ENCODE assay signal across 8 cellular contexts in genomic region chr6:28865551-28866341, GRCh38. TPM values are rescaled to one million over a fixed set of nuclear protein-coding genes. Genes with fewer than 3 reads are reported as not detected.
A peak's percentile ranks its signal among the peaks of the same experiment; 100 is the strongest.
DNase-seq lines count a peak whose midpoint lies in the region; ATAC-seq and TF ChIP-seq lines count a peak whose summit lies in the region.
"Not testable (repeated sequence)": the region's sequence is repeated elsewhere in the genome, so short reads cannot be mapped to it uniquely, and the experiment has no call there.

No MANE protein-coding gene starts in this region.

- peak overlapping the region; percentile 70 for H3K4me2 ChIP-seq in Karpas-422 (ENCODE audit: low read depth, low read length, poor library complexity, severe bottlenecking)
- peak overlapping the region; percentile 86 for H3K4me2 ChIP-seq in mammary epithelial cell (ENCODE audit: insufficient read depth, low read depth, low read length)

- in situ Hi-C loops in mammary epithelial cell (cut with MboI; ENCODE audit: low sequenced_read_pairs in 2 of 2) = not testable (repeated sequence)

- H3K9me3 ChIP-seq in Karpas-422 (ENCODE audit: low read length); mammary epithelial cell (replicated peaks; ENCODE audit: insufficient read depth, low read length); iPS-18c (ENCODE audit: control insufficient read depth, insufficient read depth, low read length); psoas muscle: not testable (repeated sequence)
- peaks cover 0 to 19% (median 0%) of the 10 kb centered on the region in 4 donors for H3K9me3 ChIP-seq in tibial nerve

- not testable (repeated sequence) for H3K36me3 ChIP-seq in Karpas-422 (ENCODE audit: insufficient read depth, low read length); mammary epithelial cell (ENCODE audit: insufficient read depth, low read length); psoas muscle (ENCODE audit: insufficient read depth in 1 of 2, low read depth in 1 of 2); tibial nerve

- peak overlapping the region; percentile 71; the same call in 1 of the 2 replicates for H3K4me3 ChIP-seq in Karpas-422 (ENCODE audit: low read length)
- H3K4me3 ChIP-seq in mammary epithelial cell (replicated peaks in 1 of 3; ENCODE audit: insufficient read depth in 1 of 3, low read depth in 2 of 3, low read length in 3 of 3) = peak overlapping the region in 2 of 3 experiments; percentile 54 to 56
- H3K4me3 ChIP-seq in iPS-18c (ENCODE audit: insufficient read depth, low read depth, low read length) = peak overlapping the region; percentile 60; the same call in 1 of the 2 replicates
- peak overlapping the region; percentile 74 for H3K4me3 ChIP-seq in psoas muscle
- peak overlapping the region; percentile 59 to 87 (median 74) for H3K4me3 ChIP-seq in tibial nerve

- H3K4me1 Mint-ChIP-seq in activated CD4-positive, alpha-beta T cell treated with anti-CD3 and anti-CD28 coated beads, Interleukin-2, amount 10 ng/mL, durations not matched to agents 7 days and 5 days = peaks cover 48% of the 10 kb centered on the region

- intact Hi-C loops in mammary epithelial cell (cut with micrococcal nuclease); psoas muscle (cut with DNase I): not testable (repeated sequence)

- POLR2A ChIA-PET in activated CD4-positive, alpha-beta T cell treated with anti-CD3 and anti-CD28 coated beads, Interleukin-2, amount 10 ng/mL, durations not matched to agents 7 days and 5 days (lab: Charles Lee) = interaction anchor here (0.6 to 1.2 kb wide), 6 partner anchors 19 to 1027 kb away, joined by 3 to 5 read pairs (median 4); a partner anchor contains a TSS

- H3K4me1 ChIP-seq in Karpas-422 (ENCODE audit: low read length) (peaks cover 18% of the 10 kb centered on the region), mammary epithelial cell (ENCODE audit: insufficient read depth, low read length) (peaks cover 12% of the 10 kb centered on the region), tibial nerve (peaks cover 0 to 18% (median 10%) of the 10 kb centered on the region in 4 donors)
- H3K4me1 ChIP-seq in psoas muscle = not testable (repeated sequence)

- ATAC-seq in psoas muscle = not testable (repeated sequence)

- not testable (repeated sequence) for H3K9me3 Mint-ChIP-seq in activated CD4-positive, alpha-beta T cell treated with anti-CD3 and anti-CD28 coated beads, Interleukin-2, amount 10 ng/mL, durations not matched to agents 7 days and 5 days

- TF ChIP-seq CTCF in mammary epithelial cell (conservative IDR thresholded peaks at IDR 0.05 in 1 of 2, IDR thresholded peaks at IDR 0.05 in 1 of 2; ENCODE audit: extremely low read depth in 1 of 2, insufficient read depth in 1 of 2, low read depth in 1 of 2, low read length in 2 of 2); psoas muscle (IDR thresholded peaks at IDR 0.05); tibial nerve (IDR thresholded peaks at IDR 0.05): not testable (repeated sequence)

- H2AFZ ChIP-seq in Karpas-422 (ENCODE audit: low read length) = peak overlapping the region; percentile 84; the same call in 1 of the 2 replicates
- peak overlapping the region; percentile 96 for H2AFZ ChIP-seq in mammary epithelial cell (ENCODE audit: low read depth, low read length)

- not testable (repeated sequence) for H3K27ac ChIP-seq in Karpas-422 (ENCODE audit: low read length); mammary epithelial cell (ENCODE audit: insufficient read depth, low read depth, low read length); psoas muscle
- peak overlapping the region in 3 of 4 donors; percentile 83 to 91 (median 85) for H3K27ac ChIP-seq in tibial nerve

- not testable (repeated sequence) for H3K9me2 ChIP-seq in Karpas-422 (replicated peaks; ENCODE audit: insufficient read depth, low read length)

- peak overlapping the region; percentile 67 for H3K9ac ChIP-seq in Karpas-422 (ENCODE audit: low read length)
- H3K9ac ChIP-seq in mammary epithelial cell (ENCODE audit: insufficient read depth, low read length) = not testable (repeated sequence)

- TSS peak; percentile 99 for BruUV-seq in mammary epithelial cell (replicated peaks; lab: Mats Ljungman, UMichigan)

- H3K27ac Mint-ChIP-seq in activated CD4-positive, alpha-beta T cell treated with anti-CD3 and anti-CD28 coated beads, Interleukin-2, amount 10 ng/mL, durations not matched to agents 7 days and 5 days = peak overlapping the region; percentile 91

- H3K27me3 Mint-ChIP-seq in activated CD4-positive, alpha-beta T cell treated with anti-CD3 and anti-CD28 coated beads, Interleukin-2, amount 10 ng/mL, durations not matched to agents 7 days and 5 days = not testable (repeated sequence)

- DNase-seq in Daoy (ENCODE audit: low read depth) (peak; percentile 16), Karpas-422 (peak; percentile 72), OCI-M1 (lab: John Stamatoyannopoulos, UW) (peak; percentile 95), mammary epithelial cell (peak; percentile 31), tibial nerve (ENCODE audit: low spot score in 2 of 2) (peak in 1 of 2 donors; percentile 19)
- DNase-seq in activated CD4-positive, alpha-beta T cell treated with anti-CD3 and anti-CD28 coated beads, Interleukin-2, amount 10 ng/mL, durations not matched to agents 7 days and 5 days = peak; percentile 66
- not testable (repeated sequence) for DNase-seq in psoas muscle

- not testable (repeated sequence) for H3K79me2 ChIP-seq in Karpas-422 (ENCODE audit: low read length); mammary epithelial cell (ENCODE audit: insufficient read depth, low read length)

- not testable (repeated sequence) for H4K20me1 ChIP-seq in Karpas-422 (ENCODE audit: insufficient read depth, low read depth, low read length); mammary epithelial cell (ENCODE audit: insufficient read depth, low read length)

- TF ChIP-seq POLR2A in tibial nerve (IDR thresholded peaks at IDR 0.05) = not testable (repeated sequence)

- CTCF ChIA-PET in activated CD4-positive, alpha-beta T cell treated with anti-CD3 and anti-CD28 coated beads, Interleukin-2, amount 10 ng/mL, durations not matched to agents 7 days and 5 days (lab: Charles Lee) = interaction anchor here (0.6 to 2.3 kb wide), 11 partner anchors 15 to 158 kb away, joined by 3 to 10 read pairs (median 5); partner anchors contain the start of gene TRIM27
- CTCF ChIA-PET in mammary epithelial cell (lab: Charles Lee; ENCODE audit: low non-redundant PET) = interaction anchor here (0.7 kb wide), 1 partner anchor 16 kb away, joined by 3 read pairs; no protein-coding TSS in a partner anchor

- not testable (repeated sequence) for H3K27me3 ChIP-seq in Karpas-422 (ENCODE audit: low read length); mammary epithelial cell (ENCODE audit: insufficient read depth, low read length); tibial nerve
- peaks cover 0 to 31% (median 13%) of the 10 kb centered on the region in 3 donors for H3K27me3 ChIP-seq in psoas muscle (ENCODE audit: insufficient read depth in 3 of 3, low read length in 2 of 3)

- not testable (repeated sequence) for TF ChIP-seq EP300 in tibial nerve (IDR thresholded peaks at IDR 0.05)

- H3K36me3 Mint-ChIP-seq in activated CD4-positive, alpha-beta T cell treated with anti-CD3 and anti-CD28 coated beads, Interleukin-2, amount 10 ng/mL, durations not matched to agents 7 days and 5 days (ENCODE audit: low read depth) = peaks cover 10% of the 10 kb centered on the region

- dilution Hi-C loops in mammary epithelial cell (cut with HindIII; ENCODE audit: low sequenced_read_pairs) = not testable (repeated sequence)

- 85% methylated on average over 20 of the region's 23 CpGs for WGBS in mammary epithelial cell (ENCODE audit: low coverage, missing lambda C conversion rate)
- 72 to 79% (median 78%) methylated on average over 23 of the region's 23 CpGs for WGBS in psoas muscle, 3 donors
- WGBS in tibial nerve, 2 donors = 78 to 82% methylated on average over 23 of the region's 23 CpGs

- peak overlapping the region; percentile 77 for H3K4me3 Mint-ChIP-seq in activated CD4-positive, alpha-beta T cell treated with anti-CD3 and anti-CD28 coated beads, Interleukin-2, amount 10 ng/mL, durations not matched to agents 7 days and 5 days

RNA-seq across cellular contexts. Expression of gene TRIM27, which starts 58.0 kb away (rescaled TPM):
- total RNA-seq in Daoy (2014; rRNA removed; shearing (Covaris generic)) = 114 and 117 TPM in 2 replicates
- 84.3 and 87.8 TPM in 2 replicates for total RNA-seq in Karpas-422 (2014; rRNA removed; shearing (Covaris generic); ENCODE audit: low replicate concordance)
- 10 to 100 TPM; 63.1 to 66.6 TPM for total RNA-seq in activated CD4-positive, alpha-beta T cell treated with anti-CD3 and anti-CD28 coated beads, Interleukin-2, amount 10 ng/mL, durations not matched to agents 7 days and 5 days
- 10 to 100 TPM; 45.3 to 49.2 TPM for total RNA-seq in mammary epithelial cell
- 46.7 TPM for polyA plus RNA-seq in mammary epithelial cell
- 69.3 TPM for polyA minus RNA-seq in mammary epithelial cell
- 10 to 100 TPM; 15.0 to 26.0 (median 23.6) TPM for total RNA-seq in psoas muscle
- polyA plus RNA-seq in psoas muscle = 10 to 100 TPM; 15.5 to 42.8 (median 39.5) TPM
- 10 to 100 TPM; 57.5 to 90.9 (median 72.4) TPM for total RNA-seq in tibial nerve
